Comparison of ENCODE assay signal across 18 cellular contexts in genomic region chr2:218536804-218537494, GRCh38.
"Had no signal": no experiment of that assay in that cellular context is flagged by ENCODE, and none has a peak within 500 bp of the region (broad histone marks: within the 10 kb centered on the region; RNA-seq: fewer than 3 reads in every experiment).

No MANE protein-coding gene starts in this region.

- H3K27me3 ChIP-seq: body of pancreas, dorsolateral prefrontal cortex, esophagus squamous epithelium, foreskin keratinocyte, upper lobe of left lung had no signal

- ATAC-seq: activated T-helper 17 cell treated with anti-CD3 and anti-CD28 coated beads, Interleukin-2, amount 50 U/mL, for 72 hours; body of pancreas; foreskin keratinocyte; left colon; sciatic nerve had no signal

- H3K27ac ChIP-seq: body of pancreas, dorsolateral prefrontal cortex, esophagus squamous epithelium, foreskin keratinocyte, prostate gland, upper lobe of left lung had no signal

- FAIRE-seq: endometrium had no signal

- H3K4me1 ChIP-seq: body of pancreas, esophagus squamous epithelium, foreskin keratinocyte, prostate gland, upper lobe of left lung had no signal

- H3K9me3 Mint-ChIP-seq: activated naive CD4-positive, alpha-beta T cell treated with anti-CD3 and anti-CD28 coated beads, Interleukin-2, amount 10 ng/mL, durations not matched to agents 7 days and 5 days; activated T-helper 17 cell treated with anti-CD3 and anti-CD28 coated beads, Interleukin-2, amount 50 U/mL, for 72 hours; memory B cell; nephron had no signal

- H3K4me3 ChIP-seq: body of pancreas, dorsolateral prefrontal cortex, esophagus squamous epithelium, prostate gland, upper lobe of left lung had no signal

- DNase-seq: activated CD4-positive, alpha-beta T cell treated with anti-CD3 and anti-CD28 coated beads for 4 hours; activated naive CD4-positive, alpha-beta T cell treated with anti-CD3 and anti-CD28 coated beads, Interleukin-2, amount 10 ng/mL, durations not matched to agents 7 days and 5 days; amniotic stem cell; body of pancreas; dorsolateral prefrontal cortex; esophagus squamous epithelium; left colon; stimulated activated CD4-positive, alpha-beta T cell treated with anti-CD3 and anti-CD28 coated beads, Interleukin-12 subunit alpha, Interleukin-12 subunit beta, amount 100 ng/mL, for 4 hours; stimulated activated CD4-positive, alpha-beta T cell treated with anti-CD3 and anti-CD28 coated beads, Interleukin-2, amount 100 ng/mL, for 48 hours; stimulated activated naive CD4-positive, alpha-beta T cell treated with Interleukin-2 at 50 U/mL for 16 hours; upper lobe of left lung had no signal

- H3K36me3 ChIP-seq: prostate gland had no signal

- H3K27ac Mint-ChIP-seq: activated naive CD4-positive, alpha-beta T cell treated with anti-CD3 and anti-CD28 coated beads, Interleukin-2, amount 10 ng/mL, durations not matched to agents 7 days and 5 days; activated T-helper 17 cell treated with anti-CD3 and anti-CD28 coated beads, Interleukin-2, amount 50 U/mL, for 72 hours; memory B cell; nephron had no signal

- H3K27me3 Mint-ChIP-seq: activated naive CD4-positive, alpha-beta T cell treated with anti-CD3 and anti-CD28 coated beads, Interleukin-2, amount 10 ng/mL, durations not matched to agents 7 days and 5 days; activated T-helper 17 cell treated with anti-CD3 and anti-CD28 coated beads, Interleukin-2, amount 50 U/mL, for 72 hours; memory B cell had no signal

- H3K4me1 Mint-ChIP-seq: activated naive CD4-positive, alpha-beta T cell treated with anti-CD3 and anti-CD28 coated beads, Interleukin-2, amount 10 ng/mL, durations not matched to agents 7 days and 5 days; activated T-helper 17 cell treated with anti-CD3 and anti-CD28 coated beads, Interleukin-2, amount 50 U/mL, for 72 hours; memory B cell; nephron had no signal

- H3K4me3 Mint-ChIP-seq: activated naive CD4-positive, alpha-beta T cell treated with anti-CD3 and anti-CD28 coated beads, Interleukin-2, amount 10 ng/mL, durations not matched to agents 7 days and 5 days; activated T-helper 17 cell treated with anti-CD3 and anti-CD28 coated beads, Interleukin-2, amount 50 U/mL, for 72 hours; memory B cell; nephron had no signal

- H3K9me3 ChIP-seq: body of pancreas, esophagus squamous epithelium, prostate gland, upper lobe of left lung had no signal
